17 cellular contexts compared by ENCODE assay signal in the genomic region with DNA sequence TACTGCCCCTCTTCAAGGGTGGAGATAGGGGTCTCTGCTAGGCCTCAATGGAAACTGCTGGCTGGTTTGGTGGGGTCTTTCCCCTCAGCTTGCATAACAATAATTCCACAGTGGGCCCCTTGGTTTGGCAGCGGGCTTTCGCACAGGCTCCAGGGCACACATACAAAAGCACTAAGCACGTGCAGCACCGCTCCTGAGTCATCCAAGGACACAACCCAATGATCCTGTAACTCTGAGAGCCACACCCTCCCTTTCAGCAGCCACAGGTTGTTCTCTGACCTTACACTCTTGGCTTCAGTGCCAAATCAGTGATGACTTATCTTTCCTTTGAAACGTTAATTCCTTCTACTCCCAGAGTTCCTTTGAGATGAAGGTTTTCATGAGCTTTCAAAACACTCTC. TPM values are rescaled to one million over a fixed set of nuclear protein-coding genes. Genes with fewer than 3 reads are reported as not detected.
DNase-seq lines count a peak whose midpoint lies in the region; ATAC-seq and TF ChIP-seq lines count a peak whose summit lies in the region.
"Had no signal": no experiment of that assay in that cellular context is flagged by ENCODE, and none has a peak within 500 bp of the region (broad histone marks: within the 10 kb centered on the region; RNA-seq: fewer than 3 reads in every experiment).

No MANE protein-coding gene starts in this region.

- H2AFZ ChIP-seq in osteoblast (ENCODE audit: low read length) = no peak overlapping the region

- no peaks in the 10 kb centered on the region for H3K36me3 ChIP-seq in Peyer's patch
- H3K36me3 ChIP-seq in osteoblast (ENCODE audit: insufficient read depth, low read length) = no peaks in the 10 kb centered on the region
- H3K36me3 ChIP-seq: SJCRH30 had no signal

- TF ChIP-seq CTCF in Peyer's patch (IDR thresholded peaks at IDR 0.05) (no peak), osteoblast (IDR thresholded peaks at IDR 0.05; ENCODE audit: extremely low read depth, low read depth, low read length) (no peak)

- H3K79me2 ChIP-seq in osteoblast (ENCODE audit: insufficient read depth, low read length) = no peaks in the 10 kb centered on the region

- no peak overlapping the region for H3K4me3 ChIP-seq in Peyer's patch
- H3K4me3 ChIP-seq in osteoblast (ENCODE audit: insufficient read depth, low read length) = no peak overlapping the region
- H3K4me3 ChIP-seq: GM12878, SJCRH30 had no signal

- H3K27me3 ChIP-seq in Peyer's patch (no peaks in the 10 kb centered on the region), osteoblast (ENCODE audit: insufficient read depth, low read length) (no peaks in the 10 kb centered on the region)
- H3K27me3 ChIP-seq: SJCRH30 had no signal

- H3K27ac ChIP-seq in Peyer's patch = peak overlapping the region in 3 of 4 donors; percentile 47 to 87 (median 85)
- H3K27ac ChIP-seq in osteoblast (ENCODE audit: low read depth, low read length) = no peak overlapping the region
- H3K27ac ChIP-seq: SJCRH30 had no signal

- H3K9me3 ChIP-seq in Peyer's patch (no peaks in the 10 kb centered on the region), osteoblast (ENCODE audit: low read depth, low read length) (no peaks in the 10 kb centered on the region)
- H3K9me3 ChIP-seq: SJCRH30 had no signal

- no peak overlapping the region for H3K4me2 ChIP-seq in osteoblast (ENCODE audit: insufficient read depth, low read length)

- H3K4me1 ChIP-seq in Peyer's patch (peaks cover 0 to 62% (median 12%) of the 10 kb centered on the region in 4 donors), osteoblast (ENCODE audit: insufficient read depth, low read length) (peaks cover 9% of the 10 kb centered on the region)

- ATAC-seq in GM19455 (IDR thresholded peaks at IDR 0.05; ENCODE audit: unreplicated experiment) (no peak), GM18517 (IDR thresholded peaks at IDR 0.05; ENCODE audit: unreplicated experiment) (no peak)
- ATAC-seq: GM12878; stimulated activated naive B cell treated with anti-CD40 and anti-IgM and Interleukin-4, amounts not matched to agents 10 μg/mL and 1 μg/mL and 100 μg/mL, for 72 hours had no signal

- DNase-seq in ELR (ENCODE audit: low read depth) (peak; percentile 67), Peyer's patch (peak in 2 of 3 donors; percentile 78 to 86), fibroblast of the conjunctiva (ENCODE audit: low read depth) (peak; percentile 20), osteoblast (ENCODE audit: insufficient read length, low spot score, missing footprints) (peak; percentile 14), AML-193 (lab: John Stamatoyannopoulos, UW) (no peak), NCI-H2107 treated with DMSO at 0.1 percent for 48 hours (lab: John Stamatoyannopoulos, UW; ENCODE audit: unreplicated experiment) (no peak)
- DNase-seq: activated CD4-positive, alpha-beta T cell treated with anti-CD3 and anti-CD28 coated beads, Interleukin-2, amount 10 ng/mL, durations not matched to agents 7 days and 5 days; activated naive CD4-positive, alpha-beta T cell treated with anti-CD3 and anti-CD28 coated beads, Interleukin-2, amount 10 ng/mL, durations not matched to agents 7 days and 5 days; CD4-positive, CD25-positive, alpha-beta regulatory T cell; dermis blood vessel endothelial cell; NCI-H2081 treated with DMSO at 0.1 percent for 48 hours; nephron progenitor cell; SJCRH30; stimulated activated naive B cell treated with anti-CD40 and anti-IgM and Interleukin-4, amounts not matched to agents 10 μg/mL and 1 μg/mL and 100 μg/mL, for 72 hours had no signal

- no peak for TF ChIP-seq POLR2A in Peyer's patch (IDR thresholded peaks at IDR 0.05)

- H4K20me1 ChIP-seq in osteoblast (ENCODE audit: insufficient read depth, low read length) = no peaks in the 10 kb centered on the region

RNA-seq across cellular contexts. Expression of a gene that starts 41.7 kb away (rescaled TPM):
- 100 to 1,000 TPM in 2 of 4 donors, 10 to 100 TPM in 2; 64.6 to 189 (median 125) TPM for total RNA-seq in Peyer's patch
- total RNA-seq in osteoblast = 23.5 and 31.8 TPM in 2 replicates

Comparison
In these comparisons a context has a peak if more than half of its experiments do, and no peak if none do; other contexts are left out.
1. DNase-seq: peak in ELR (single experiment), Peyer's patch (2 of 3), fibroblast of the conjunctiva (single experiment) and osteoblast (single experiment); none in AML-193 (0 of 2) and NCI-H2107 treated with DMSO at 0.1 percent for 48 hours (single experiment).